ENCODE assay signal across 1 cellular context in genomic region chr12:124440841-124441381, GRCh38.
TF ChIP-seq lines count a peak whose summit lies in the region.

No MANE protein-coding gene starts in this region.

TF ChIP-seq in HepG2, 621 proteins besides CTCF, POLR2A, EP300 and RAD21 (continued from another document):
- no peak for TF ChIP-seq DMTF1 (CRISPR knock-in tag; IDR thresholded peaks at IDR 0.05)
- no peak for TF ChIP-seq KLF9 (CRISPR knock-in tag; IDR thresholded peaks at IDR 0.05; ENCODE audit: low read depth)
- no peak for TF ChIP-seq ZBTB34 (CRISPR knock-in tag; IDR thresholded peaks at IDR 0.05)
- no peak for TF ChIP-seq CENPX (CRISPR knock-in tag; IDR thresholded peaks at IDR 0.05)
- no peak for TF ChIP-seq ZNF280D (CRISPR knock-in tag; IDR thresholded peaks at IDR 0.05)
- no peak for TF ChIP-seq SNRNP70 (IDR thresholded peaks at IDR 0.05; ENCODE audit: low read depth, low read length)
- TF ChIP-seq CBX1 (IDR thresholded peaks at IDR 0.05; ENCODE audit: low read depth), result no peak
- no peak for TF ChIP-seq ZNF276 (CRISPR knock-in tag; IDR thresholded peaks at IDR 0.05; ENCODE audit: low read depth)
- no peak for TF ChIP-seq ZNF879 (CRISPR knock-in tag; IDR thresholded peaks at IDR 0.05)
- TF ChIP-seq TBP (CRISPR knock-in tag; IDR thresholded peaks at IDR 0.05), result no peak
- TF ChIP-seq ZNF484 (CRISPR knock-in tag; IDR thresholded peaks at IDR 0.05; ENCODE audit: borderline replicate concordance, low read depth), result no peak
- TF ChIP-seq TOPORS (CRISPR knock-in tag; IDR thresholded peaks at IDR 0.05), result no peak
- no peak for TF ChIP-seq RNF219 (CRISPR knock-in tag; IDR thresholded peaks at IDR 0.05)
